ENCODE assay signal across 8 cellular contexts in genomic region chr2:24359129-24359528, GRCh38. TPM values are rescaled to one million over a fixed set of nuclear protein-coding genes. Genes with fewer than 3 reads are reported as not detected.
DNase-seq lines count a peak whose midpoint lies in the region; ATAC-seq, FAIRE-seq and TF ChIP-seq lines count a peak whose summit lies in the region.

No MANE protein-coding gene starts in this region.

- no peak for DNase-seq in left ventricle myocardium inferior
- no peak for DNase-seq in Right ventricle myocardium inferior (ENCODE audit: missing footprints)
- DNase-seq in K562 (ENCODE audit: extremely low read depth in 1 of 4, low spot score in 3 of 4): no peak
- no peak for DNase-seq in vagina (ENCODE audit: extremely low spot score in 2 of 2)
- no peak for DNase-seq in NCI-H524 treated with DMSO at 0.1 percent for 48 hours (lab: John Stamatoyannopoulos, UW)
- DNase-seq in activated gamma-delta T cell (lab: John Stamatoyannopoulos, UW): no peak

- BruUV-seq in K562 (replicated peaks; lab: Mats Ljungman, UMichigan): TSS peak; percentile 59

- H3K4me1 ChIP-seq in left ventricle myocardium inferior (peaks cover 52% of the 10 kb centered on the region), K562 (replicated peaks in 1 of 2; ENCODE audit: control insufficient read depth in 2 of 2, insufficient read depth in 2 of 2, low read length in 2 of 2) (peaks cover 29% of the 10 kb centered on the region in 2 experiments), mesodermal cell (ENCODE audit: control insufficient read depth, insufficient read depth, low read length, poor library complexity, severe bottlenecking) (no peaks in the 10 kb centered on the region), vagina (peaks cover 30% of the 10 kb centered on the region)

- POLR2A ChIA-PET in K562 (lab: Yijun Ruan, JAX): interaction anchor here (0.5 to 2.7 kb wide), 5 partner anchors 9 to 856 kb away, joined by 3 to 12 read pairs (median 3); no protein-coding TSS in a partner anchor

- peak; percentile 59 for FAIRE-seq in K562 (lab: Jason Lieb, UNC)

- no peak for TF ChIP-seq RAD21 in K562 (CRISPR knock-in tag; conservative IDR thresholded peaks at IDR 0.05 in 1 of 2, IDR thresholded peaks at IDR 0.05 in 1 of 2)

- no peaks in the 10 kb centered on the region for H3K27me3 ChIP-seq in left ventricle myocardium inferior (ENCODE audit: low read depth)
- no peaks in the 10 kb centered on the region for H3K27me3 ChIP-seq in K562 (ENCODE audit: control insufficient read depth in 2 of 2, insufficient read depth in 2 of 2, low read length in 2 of 2)
- no peaks in the 10 kb centered on the region for H3K27me3 ChIP-seq in vagina

- H3K27ac ChIP-seq in left ventricle myocardium inferior (replicated peaks): peak overlapping the region; percentile 99
- no peak overlapping the region for H3K27ac ChIP-seq in K562 (ENCODE audit: extremely low read depth, low read depth, low read length)
- no peak overlapping the region for H3K27ac ChIP-seq in mesodermal cell (ENCODE audit: low read depth, low read length, severe bottlenecking)
- H3K27ac ChIP-seq in vagina: peak overlapping the region; percentile 97

- H3K9me3 ChIP-seq in left ventricle myocardium inferior (replicated peaks) (no peaks in the 10 kb centered on the region), K562 (replicated peaks; ENCODE audit: control insufficient read depth, insufficient read depth, low read depth, low read length) (no peaks in the 10 kb centered on the region), mesodermal cell (ENCODE audit: control insufficient read depth, low read length) (no peaks in the 10 kb centered on the region), vagina (no peaks in the 10 kb centered on the region)

- no peaks in the 10 kb centered on the region for H4K20me1 ChIP-seq in K562 (replicated peaks; ENCODE audit: control insufficient read depth, insufficient read depth, low read length)

- WGBS in K562 (ENCODE audit: insufficient coverage, low coverage, missing lambda C conversion rate): 46% methylated on average over 9 of the region's 9 CpGs
- 66 to 82% methylated on average over 5 to 9 of the region's 9 CpGs for WGBS in mesodermal cell (ENCODE audit: insufficient coverage in 2 of 2), 2 experiments

- intact Hi-C loops in left ventricle myocardium inferior (cut with micrococcal nuclease): no loop called here
- intact Hi-C loops in Right ventricle myocardium inferior (cut with DNase I): no loop called here
- intact Hi-C loops in K562 (cut with micrococcal nuclease): no loop called here
- intact Hi-C loops in vagina (cut with DNase I): no loop called here

- H2AFZ ChIP-seq in K562 (ENCODE audit: low read depth, low read length): peak overlapping the region; percentile 100

- TF ChIP-seq POLR2A in K562 (conservative IDR thresholded peaks at IDR 0.05) (no peak), vagina (IDR thresholded peaks at IDR 0.05) (no peak)

- no peaks in the 10 kb centered on the region for H3K9me1 ChIP-seq in K562 (ENCODE audit: control insufficient read depth, insufficient read depth, low read length)

- H3K4me3 ChIP-seq in left ventricle myocardium inferior: peak overlapping the region; percentile 93
- peak overlapping the region; percentile 94 for H3K4me3 ChIP-seq in K562
- peak overlapping the region; percentile 82 for H3K4me3 ChIP-seq in mesodermal cell (ENCODE audit: extremely low read depth, insufficient read depth, low read length, poor library complexity, severe bottlenecking)
- H3K4me3 ChIP-seq in vagina: peak overlapping the region; percentile 68 to 96

- ATAC-seq in Right ventricle myocardium inferior (no peak), K562 (no peak), HG03175 (IDR thresholded peaks at IDR 0.05; ENCODE audit: unreplicated experiment) (no peak)

- in situ Hi-C loops in K562 (cut with MboI): no loop called here

- peak overlapping the region in 1 of 2 experiments; percentile 85; a peak in 2 of 4 replicates for H3K9ac ChIP-seq in K562 (ENCODE audit: insufficient read depth in 1 of 2, low read depth in 2 of 2, low read length in 2 of 2)

- TF ChIP-seq CTCF in left ventricle myocardium inferior (IDR thresholded peaks at IDR 0.05; ENCODE audit: borderline replicate concordance) (no peak), K562 (IDR thresholded peaks at IDR 0.05 in 2 of 3, conservative IDR thresholded peaks at IDR 0.05 in 1 of 3; ENCODE audit: insufficient read depth in 2 of 3, low read depth in 1 of 3, low read length in 3 of 3) (no peak), vagina (IDR thresholded peaks at IDR 0.05) (no peak)

- H3K4me2 ChIP-seq in K562 (ENCODE audit: insufficient read depth, low read length): peak overlapping the region; percentile 84

- CTCF ChIA-PET in K562 (lab: Yijun Ruan, JAX; ENCODE audit: low intra/inter-chr PET ratio): no interaction called here

- no peaks in the 10 kb centered on the region for H3K36me3 ChIP-seq in left ventricle myocardium inferior
- H3K36me3 ChIP-seq in K562 (ENCODE audit: control insufficient read depth, insufficient read depth, low read length): no peaks in the 10 kb centered on the region; the same call in 2 of the 3 replicates
- H3K36me3 ChIP-seq in mesodermal cell (ENCODE audit: control insufficient read depth, insufficient read depth, low read length): no peaks in the 10 kb centered on the region
- H3K36me3 ChIP-seq in vagina: no peaks in the 10 kb centered on the region

- TF ChIP-seq EP300 in K562 (IDR thresholded peaks at IDR 0.05; ENCODE audit: low read length): no peak

- H3K79me2 ChIP-seq in K562 (ENCODE audit: control insufficient read depth, insufficient read depth, low read length): peaks cover 35% of the 10 kb centered on the region

TF ChIP-seq in K562, 482 proteins besides CTCF, POLR2A, EP300 and RAD21 (continues in another document):
- no peak for TF ChIP-seq MECOM (CRISPR knock-in tag; IDR thresholded peaks at IDR 0.05)
- TF ChIP-seq TSHZ1 (CRISPR knock-in tag; IDR thresholded peaks at IDR 0.05): no peak
- no peak for TF ChIP-seq TBL1XR1 (IDR thresholded peaks at IDR 0.05; ENCODE audit: low read length in 2 of 2)
- TF ChIP-seq MYC (IDR thresholded peaks at IDR 0.05; ENCODE audit: low read depth, low read length): no peak
- no peak for TF ChIP-seq MYC (CRISPR knock-in tag; IDR thresholded peaks at IDR 0.05; ENCODE audit: borderline replicate concordance, low read depth)
- TF ChIP-seq ZNF224 (CRISPR knock-in tag; IDR thresholded peaks at IDR 0.05): no peak
- no peak for TF ChIP-seq HINFP (tag; conservative IDR thresholded peaks at IDR 0.05; ENCODE audit: low read depth)

RNA-seq across cellular contexts. Expression of gene ITSN2, which starts 1.2 kb away (rescaled TPM):
- total RNA-seq in left ventricle myocardium inferior (24.4 TPM), Right ventricle myocardium inferior (41.3 TPM), K562 (2014; rRNA removed) (12.5 and 15.2 TPM in 2 replicates), K562 (2014; rRNA removed; fragmentation: Illumina TruSeq; extraction: Trizol) (16.4 and 18.7 TPM in 2 replicates), K562 (2015; rRNA removed; fragmentation: Illumina TruSeq; extraction: Trizol) (13.8 and 15.0 TPM in 2 replicates), K562 (2021) (16.6 and 19.9 TPM in 2 replicates), vagina (52.5 TPM)
- total RNA-seq in K562 (2011; cell fraction: chromatin; rRNA removed; ENCODE audit: low replicate concordance): 15.5 and 26.4 TPM in 2 replicates
- 3.3 and 6.2 TPM in 2 replicates for total RNA-seq in K562 (2011; cell fraction: nucleolus; rRNA removed)
- 12.0 and 18.2 TPM in 2 replicates for total RNA-seq in K562 (2011; cell fraction: nucleoplasm; rRNA removed)
- polyA plus RNA-seq in K562 (2011; rRNA removed) (13.2 and 15.4 TPM in 2 replicates), K562 (2014; fragmentation: Illumina TruSeq; extraction: Trizol) (13.3 and 16.3 TPM in 2 replicates), K562 (2014; fragmentation: Nextera tagmentation; extraction: Ambion mirVana) (1 to 10 TPM; 6.6 to 6.7 TPM), K562 (2014; rRNA removed) (9.9 and 16.6 TPM in 2 replicates)
- 6.7 and 9.2 TPM in 2 replicates for polyA plus RNA-seq in K562 (2011; cell fraction: cytosol; rRNA removed)
- 23.8 and 26.9 TPM in 2 replicates for polyA plus RNA-seq in K562 (2011; cell fraction: nucleus; rRNA removed)
- polyA plus RNA-seq in K562 (2012): 11.0 and 16.4 TPM in 2 replicates
- 25.8 and 26.9 TPM in 2 replicates for polyA minus RNA-seq in K562 (2011; rRNA and poly(A)+ RNA removed)
- polyA minus RNA-seq in K562 (2011; cell fraction: cytosol; rRNA and poly(A)+ RNA removed): 9.6 and 12.5 TPM in 2 replicates
- polyA minus RNA-seq in K562 (2011; cell fraction: nucleus; rRNA and poly(A)+ RNA removed): 8.9 and 15.6 TPM in 2 replicates
- polyA plus RNA-seq in mesodermal cell (2013, experiment 1 of 2): 15.8 TPM
- polyA plus RNA-seq in mesodermal cell (2013, experiment 2 of 2): 14.7 TPM

Comparison
In these comparisons a context has a peak if more than half of its experiments do, and no peak if none do; other contexts are left out.
1. H3K27ac ChIP-seq: peak in left ventricle myocardium inferior (single experiment) and vagina (single experiment); none in K562 (single experiment) and mesodermal cell (single experiment).
2. Peak in every context shown above with its lines, with median percentiles within 50 percentile points of each other: H3K4me3 ChIP-seq.